8 cellular contexts compared by ENCODE assay signal in the genomic region with DNA sequence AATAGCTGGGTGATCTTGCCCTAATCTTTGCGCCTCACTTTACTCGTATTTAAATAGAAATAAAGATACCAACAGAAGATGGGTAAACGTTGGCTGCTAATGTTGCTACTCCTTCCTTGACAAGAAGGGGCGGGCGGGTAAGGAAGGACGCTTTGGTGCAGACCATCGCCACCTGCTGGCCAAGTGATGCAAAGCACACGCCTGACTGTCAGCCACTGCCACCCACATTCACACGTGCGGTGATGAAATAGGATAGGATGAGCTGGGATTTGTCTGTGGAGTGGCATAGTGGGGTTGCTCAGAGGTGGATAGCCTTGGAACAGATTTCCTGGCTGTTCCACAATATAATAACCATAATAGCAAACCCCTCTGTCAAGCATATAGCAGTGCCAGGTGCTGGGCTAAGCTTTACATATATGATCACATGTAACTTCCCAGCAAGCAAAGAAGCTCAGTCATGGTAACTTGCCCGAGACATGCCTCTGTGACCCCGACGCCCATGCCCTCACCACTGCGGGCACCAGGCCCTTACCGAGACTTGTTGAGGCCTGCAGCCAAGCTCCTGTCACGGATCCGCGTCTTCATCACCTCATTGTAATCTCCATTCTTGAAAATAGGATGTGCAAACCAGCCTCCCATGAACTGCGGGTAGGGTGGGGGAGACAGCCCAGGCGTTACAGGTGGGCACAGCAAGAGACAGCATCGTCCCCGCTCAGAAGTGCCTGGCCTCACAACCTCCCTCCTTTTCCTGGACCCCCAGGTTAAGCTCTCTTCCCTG. TPM values are rescaled to one million over a fixed set of nuclear protein-coding genes. Genes with fewer than 3 reads are reported as not detected.
DNase-seq lines count a peak whose midpoint lies in the region; ATAC-seq and TF ChIP-seq lines count a peak whose summit lies in the region.

No MANE protein-coding gene starts in this region.

- peaks cover 35% of the 10 kb centered on the region for H3K4me1 Mint-ChIP-seq in activated T-cell treated with anti-CD3 and anti-CD28 coated beads, Interleukin-2, amount 50 U/mL, for 72 hours (ENCODE audit: low read depth)

- peak; percentile 38 for DNase-seq in DMS 273 treated with DMSO at 0.1 percent for 48 hours (lab: John Stamatoyannopoulos, UW)
- peak; percentile 92 for DNase-seq in Karpas-422
- DNase-seq in RKO (ENCODE audit: low spot score) = peak; percentile 85
- peak; percentile 78 to 82 for DNase-seq in activated T-cell treated with anti-CD3 and anti-CD28 coated beads, Interleukin-2, amount 50 U/mL, for 72 hours
- DNase-seq in fibroblast of mammary gland (ENCODE audit: low read depth) = peak; percentile 83
- DNase-seq in neuronal stem cell (ENCODE audit: low spot score) = peak; percentile 66
- DNase-seq in substantia nigra (lab: John Stamatoyannopoulos, UW) = peak in 33 of 49 donors; percentile 1 to 51 (median 23)

- H3K23ac ChIP-seq in neuronal stem cell (ENCODE audit: low read depth, low read length, poor library complexity) = peak overlapping the region; percentile 16

- H2BK15ac ChIP-seq in neuronal stem cell (ENCODE audit: low read length) = no peak overlapping the region

- H3K27me3 Mint-ChIP-seq in activated T-cell treated with anti-CD3 and anti-CD28 coated beads, Interleukin-2, amount 50 U/mL, for 72 hours (ENCODE audit: low read depth) = no peaks in the 10 kb centered on the region

- H3K79me1 ChIP-seq in neuronal stem cell (ENCODE audit: low read depth, low read length) = no peaks in the 10 kb centered on the region

- H3K9me3 ChIP-seq in Karpas-422 (ENCODE audit: low read length) (peaks cover 17% of the 10 kb centered on the region), neuronal stem cell (replicated peaks in 1 of 2; ENCODE audit: control insufficient read depth in 2 of 2, insufficient read depth in 1 of 2, low read depth in 1 of 2, low read length in 2 of 2) (peaks cover 3 to 15% of the 10 kb centered on the region in 2 donors)

- no peak overlapping the region for H3K4me3 Mint-ChIP-seq in activated T-cell treated with anti-CD3 and anti-CD28 coated beads, Interleukin-2, amount 50 U/mL, for 72 hours

- no CpG with 5 or more reads among the region's 22 CpGs for WGBS in neuronal stem cell (ENCODE audit: extremely low coverage in 2 of 2, insufficient read length in 2 of 2, insufficient replicate concordance in 1 of 2), 2 donors

- no peak overlapping the region for H2BK120ac ChIP-seq in neuronal stem cell (ENCODE audit: low read depth, low read length)

- no peak overlapping the region for H3K4me3 ChIP-seq in Karpas-422 (ENCODE audit: low read length)
- no peak overlapping the region for H3K4me3 ChIP-seq in fibroblast of mammary gland (ENCODE audit: control insufficient read depth, low read depth, low read length)
- no peak overlapping the region for H3K4me3 ChIP-seq in neuronal stem cell (ENCODE audit: low read length in 2 of 2)

- H3K4me2 ChIP-seq in Karpas-422 (ENCODE audit: low read depth, low read length, poor library complexity, severe bottlenecking) (no peak overlapping the region), neuronal stem cell (ENCODE audit: insufficient read depth, low read length, poor library complexity, severe bottlenecking) (no peak overlapping the region)

- peak; percentile 92 for TF ChIP-seq CTCF in fibroblast of mammary gland (conservative IDR thresholded peaks at IDR 0.05; ENCODE audit: control insufficient read depth, insufficient read depth, low read depth, low read length)

- no peak overlapping the region for H3K27ac ChIP-seq in Karpas-422 (ENCODE audit: low read length)
- H3K27ac ChIP-seq in neuronal stem cell (replicated peaks; ENCODE audit: low read length) = no peak overlapping the region
- H3K27ac ChIP-seq in substantia nigra (ENCODE audit: low read depth, low read length, poor library complexity, severe bottlenecking) = no peak overlapping the region

- peak; percentile 58 for ATAC-seq in GM21717 (IDR thresholded peaks at IDR 0.05; ENCODE audit: unreplicated experiment)
- ATAC-seq in activated T-cell treated with anti-CD3 and anti-CD28 coated beads, Interleukin-2, amount 50 U/mL, for 72 hours (replicated peaks in 1 of 2) = peak; percentile 59 to 67

- no peaks in the 10 kb centered on the region for H4K20me1 ChIP-seq in Karpas-422 (ENCODE audit: insufficient read depth, low read depth, low read length)

- peak overlapping the region; percentile 26 for H2BK12ac ChIP-seq in neuronal stem cell (ENCODE audit: low read length)

- H3K9me2 ChIP-seq in Karpas-422 (replicated peaks; ENCODE audit: insufficient read depth, low read length) = no peaks in the 10 kb centered on the region

- H3K9ac ChIP-seq in Karpas-422 (ENCODE audit: low read length) (no peak overlapping the region), neuronal stem cell (ENCODE audit: low read depth, low read length, poor library complexity) (no peak overlapping the region)

- H2BK5ac ChIP-seq in neuronal stem cell (ENCODE audit: low read length) = no peak overlapping the region

- no peak overlapping the region for H3K27ac Mint-ChIP-seq in activated T-cell treated with anti-CD3 and anti-CD28 coated beads, Interleukin-2, amount 50 U/mL, for 72 hours

- H3K27me3 ChIP-seq in Karpas-422 (ENCODE audit: low read length) (no peaks in the 10 kb centered on the region), neuronal stem cell (ENCODE audit: control insufficient read depth in 3 of 3, insufficient read depth in 3 of 3, low read depth in 1 of 3, low read length in 3 of 3) (no peaks in the 10 kb centered on the region)

- H3K4me1 ChIP-seq in Karpas-422 (ENCODE audit: low read length) (peaks cover 7% of the 10 kb centered on the region), neuronal stem cell (ENCODE audit: control insufficient read depth in 2 of 2, insufficient read depth in 1 of 2, low read depth in 1 of 2, low read length in 2 of 2) (no peaks in the 10 kb centered on the region)

- H3K14ac ChIP-seq in neuronal stem cell (ENCODE audit: low read length) = no peak overlapping the region

- no peak overlapping the region for H4K8ac ChIP-seq in neuronal stem cell (ENCODE audit: low read depth, low read length)

- no peaks in the 10 kb centered on the region for H3K79me2 ChIP-seq in Karpas-422 (ENCODE audit: low read length)

- H4K91ac ChIP-seq in neuronal stem cell (ENCODE audit: low read depth, low read length, poor library complexity) = no peak overlapping the region

- H3K18ac ChIP-seq in neuronal stem cell (ENCODE audit: low read length) = peak overlapping the region; percentile 42

- peaks cover 8 to 27% of the 10 kb centered on the region in 2 donors for H3K36me3 Mint-ChIP-seq in activated T-cell treated with anti-CD3 and anti-CD28 coated beads, Interleukin-2, amount 50 U/mL, for 72 hours (ENCODE audit: insufficient read depth in 2 of 2)

- H3K9me3 Mint-ChIP-seq in activated T-cell treated with anti-CD3 and anti-CD28 coated beads, Interleukin-2, amount 50 U/mL, for 72 hours = peaks cover 9 to 12% of the 10 kb centered on the region in 2 donors

- peaks cover 30% of the 10 kb centered on the region for H3K36me3 ChIP-seq in Karpas-422 (ENCODE audit: insufficient read depth, low read length)
- H3K36me3 ChIP-seq in neuronal stem cell (replicated peaks in 1 of 2; ENCODE audit: control insufficient read depth in 2 of 2, insufficient read depth in 2 of 2, low read length in 2 of 2) = no peaks in the 10 kb centered on the region

- H2AFZ ChIP-seq in Karpas-422 (ENCODE audit: low read length) (peak overlapping the region; percentile 60; the same call in 1 of the 2 replicates), neuronal stem cell (ENCODE audit: low read length) (peak overlapping the region; percentile 31)

- H2AK5ac ChIP-seq in neuronal stem cell (ENCODE audit: low read depth, low read length) = no peak overlapping the region

- H3K4ac ChIP-seq in neuronal stem cell (ENCODE audit: low read length) = no peak overlapping the region

RNA-seq across cellular contexts. Expression of a gene that starts 39.3 kb away (rescaled TPM):
- total RNA-seq in Karpas-422 (2014; rRNA removed; shearing (Covaris generic); ENCODE audit: low replicate concordance) = 0.14 and 0.19 TPM in 2 replicates
- total RNA-seq in activated T-cell treated with anti-CD3 and anti-CD28 coated beads, Interleukin-2, amount 50 U/mL, for 72 hours = under 1 TPM; 0.19 to 0.29 TPM
- polyA plus RNA-seq in neuronal stem cell (2013, experiment 1 of 2) = not detected
- polyA plus RNA-seq in neuronal stem cell (2013, experiment 2 of 2) = not detected

RNA-seq across cellular contexts. Expression of a gene that starts 56.0 kb away (rescaled TPM):
- 49.9 and 65.9 TPM in 2 replicates for total RNA-seq in Karpas-422 (2014; rRNA removed; shearing (Covaris generic); ENCODE audit: low replicate concordance)
- total RNA-seq in activated T-cell treated with anti-CD3 and anti-CD28 coated beads, Interleukin-2, amount 50 U/mL, for 72 hours = 100 to 1,000 TPM; 150 to 173 TPM
- 60.4 TPM for polyA plus RNA-seq in neuronal stem cell (2013, experiment 1 of 2)
- polyA plus RNA-seq in neuronal stem cell (2013, experiment 2 of 2) = 61.9 TPM

Comparison
In these comparisons a context has a peak if more than half of its experiments do, and no peak if none do; other contexts are left out.
1. DNase-seq: peak in every context shown above with its lines; median percentile 92 in Karpas-422; 85 in RKO; 83 in fibroblast of mammary gland; 80 in activated T-cell treated with anti-CD3 and anti-CD28 coated beads, Interleukin-2, amount 50 U/mL, for 72 hours; 66 in neuronal stem cell; 38 in DMS 273 treated with DMSO at 0.1 percent for 48 hours; 23 in substantia nigra.